Comparison of ENCODE assay signal across 8 cellular contexts in the genomic region with DNA sequence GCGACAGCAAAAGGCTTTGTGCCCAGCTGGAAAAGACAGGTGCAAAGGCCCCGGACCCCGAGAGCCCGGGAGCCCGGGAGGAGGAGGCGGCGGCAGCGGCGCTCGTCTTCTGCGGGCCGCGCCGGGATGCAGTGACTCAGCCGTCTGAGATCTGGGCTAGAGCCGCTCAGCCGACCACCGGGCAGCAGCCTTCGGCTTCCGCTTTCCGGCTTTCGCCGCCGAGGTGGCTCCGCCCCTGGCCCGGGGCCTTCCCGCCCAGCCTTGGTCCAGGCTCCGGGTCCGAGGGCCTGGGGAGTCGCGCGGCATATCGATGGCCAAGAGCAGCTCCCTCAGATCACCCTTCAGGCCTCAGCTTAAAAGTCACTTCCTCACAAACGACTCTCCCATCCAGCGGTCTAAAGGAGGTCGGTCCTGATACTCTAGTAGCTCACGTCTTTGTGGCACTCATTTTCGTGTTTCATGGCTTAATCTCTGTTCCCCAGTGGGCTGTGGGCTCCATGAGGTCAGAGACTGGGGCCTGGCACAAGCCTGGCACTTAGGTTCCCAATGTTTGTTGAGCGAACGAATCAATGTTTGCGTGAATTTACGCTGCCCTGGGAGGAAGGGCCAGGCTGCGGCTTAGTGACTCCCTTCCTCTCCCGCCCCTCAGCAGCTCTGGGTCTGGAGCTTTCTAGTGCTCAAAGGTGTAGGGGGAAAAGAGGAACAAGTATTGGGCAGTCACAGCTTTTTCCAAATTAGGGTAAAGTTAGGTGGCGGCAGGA. TPM values are rescaled to one million over a fixed set of nuclear protein-coding genes. Genes with fewer than 3 reads are reported as not detected.
A peak's percentile ranks its signal among the peaks of the same experiment; 100 is the strongest.
DNase-seq lines count a peak whose midpoint lies in the region; FAIRE-seq and TF ChIP-seq lines count a peak whose summit lies in the region.

A gene (minus strand): TSS at position 146 of the 761 bp plus-strand sequence. CDS start 783 bp downstream, outside the sequence.

- H3K4me1 ChIP-seq in neuron (ENCODE audit: insufficient read depth, low read length), result peaks cover 21% of the 10 kb centered on the region

- H3K36me3 ChIP-seq in neuron (ENCODE audit: insufficient read depth, low read length), result peaks cover 7% of the 10 kb centered on the region

- DNase-seq in H4 (ENCODE audit: low spot score) (peak; percentile 50), LNCaP clone FGC (ENCODE audit: low read depth) (no peak), SHP77 treated with DMSO at 0.1 percent for 48 hours (lab: John Stamatoyannopoulos, UW) (peak; percentile 34), frontal cortex (ENCODE audit: low spot score in 2 of 2) (peak; percentile 46 to 65), superior temporal gyrus (ENCODE audit: extremely low spot score) (peak; percentile 63)
- DNase-seq in activated naive CD4-positive, alpha-beta T cell (lab: John Stamatoyannopoulos, UW), result peak in 3 of 4 experiments; percentile 14 to 26 (median 15)

- H3K27me3 ChIP-seq in neuron (ENCODE audit: insufficient read depth, low read length), result no peaks in the 10 kb centered on the region

- no peaks in the 10 kb centered on the region for H3K9me3 ChIP-seq in neuron (ENCODE audit: low read length)

- FAIRE-seq in G401.6 (lab: Jason Lieb, UNC), result peak; percentile 8
- FAIRE-seq in frontal cortex (lab: Jason Lieb, UNC), result no peak

- H3K4me3 ChIP-seq in LNCaP clone FGC (ENCODE audit: low read depth, low read length) (peak within 1 kb of the TSS; percentile 65), neuron (ENCODE audit: low read length) (peak within 1 kb of the TSS; percentile 69)

- TF ChIP-seq CTCF in LNCaP clone FGC (IDR thresholded peaks at IDR 0.05; ENCODE audit: control insufficient read depth, extremely low read depth, insufficient read depth), result no peak

- H2AFZ ChIP-seq in neuron (ENCODE audit: low read depth, low read length), result peak within 1 kb of the TSS; percentile 62

RNA-seq across cellular contexts. Expression of the gene that starts here (rescaled TPM):
- total RNA-seq in H4 (2014; rRNA removed; shearing (Covaris generic)), result 19.2 and 26.3 TPM in 2 replicates
- total RNA-seq in frontal cortex, result 33.0 TPM
